19 cellular contexts compared by ENCODE assay signal in genomic region chr16:23534868-23535860, GRCh38. TPM values are rescaled to one million over a fixed set of nuclear protein-coding genes. Genes with fewer than 3 reads are reported as not detected.
DNase-seq lines count a peak whose midpoint lies in the region; ATAC-seq and TF ChIP-seq lines count a peak whose summit lies in the region.
"Had no signal": no experiment of that assay in that cellular context is flagged by ENCODE, and none has a peak within 500 bp of the region (broad histone marks: within the 10 kb centered on the region; RNA-seq: fewer than 3 reads in every experiment).

No MANE protein-coding gene starts in this region.

- H3K9ac ChIP-seq in IMR-90 (ENCODE audit: low read depth, low read length) = no peak overlapping the region

- TF ChIP-seq RAD21 in IMR-90 (IDR thresholded peaks at IDR 0.05; ENCODE audit: low read length) = no peak

- H3K23ac ChIP-seq in IMR-90 (ENCODE audit: low read depth, low read length) = no peak overlapping the region

- TF ChIP-seq CTCF in IMR-90 (conservative IDR thresholded peaks at IDR 0.05; ENCODE audit: low read depth, low read length) (no peak), GM10266 (IDR thresholded peaks at IDR 0.05; ENCODE audit: control insufficient read depth, insufficient read depth, low read depth, missing control alignments) (no peak), tibial artery (IDR thresholded peaks at IDR 0.05) (no peak)

- peaks cover 13% of the 10 kb centered on the region for H3K9me1 ChIP-seq in IMR-90 (ENCODE audit: insufficient read depth, low read length)

- no peak for TF ChIP-seq POLR2A in IMR-90 (IDR thresholded peaks at IDR 0.05; ENCODE audit: low read depth, low read length)

- H2BK15ac ChIP-seq in IMR-90 (ENCODE audit: low read depth, low read length) = no peak overlapping the region

- no peak overlapping the region for H4K5ac ChIP-seq in IMR-90 (ENCODE audit: low read depth, low read length)

- in situ Hi-C loops in IMR-90 (cut with MboI; ENCODE audit: low sequenced_read_pairs) = no loop called here

- 94% methylated on average over 9 of the region's 19 CpGs; no CpG with 5 or more reads in 1 of the 2 experiments for WGBS in IMR-90 (ENCODE audit: extremely low coverage in 2 of 2, insufficient read length in 1 of 2), 2 experiments

- peaks cover 11 to 28% of the 10 kb centered on the region in 2 experiments; a peak in 3 of 4 replicates for H3K79me1 ChIP-seq in IMR-90 (ENCODE audit: low read depth in 1 of 2, low read length in 2 of 2)

- intact Hi-C loops in IMR-90 (cut with micrococcal nuclease) (no loop called here), tibial artery (cut with DNase I; ENCODE audit: low total_unique reads) (no loop called here)

- H2BK120ac ChIP-seq in IMR-90 (ENCODE audit: low read depth, low read length) = no peak overlapping the region

- POLR2A ChIA-PET in IMR-90 (lab: Charles Lee; ENCODE audit: unreplicated experiment) = no interaction called here

- H3K27me3 ChIP-seq in IMR-90 (ENCODE audit: control insufficient read depth, insufficient read depth, low read length) (no peaks in the 10 kb centered on the region), tibial artery (no peaks in the 10 kb centered on the region)

- ATAC-seq in IMR-90 (ENCODE audit: low read depth) = peak; percentile 63

- H3K9me3 ChIP-seq in IMR-90 (ENCODE audit: control insufficient read depth, insufficient read depth, low read length) = no peaks in the 10 kb centered on the region
- no peaks in the 10 kb centered on the region for H3K9me3 ChIP-seq in tibial artery

- no TSS peak for BruUV-seq in IMR-90 (replicated peaks; lab: Mats Ljungman, UMichigan)

- H3K36me3 ChIP-seq in IMR-90 (ENCODE audit: control insufficient read depth, insufficient read depth, low read length) (peaks cover 38% of the 10 kb centered on the region), tibial artery (peaks cover 40 to 94% (median 67%) of the 10 kb centered on the region in 3 donors)

- no peak overlapping the region for H2AK9ac ChIP-seq in IMR-90 (replicated peaks; ENCODE audit: low read depth, low read length, poor library complexity)

- H3K4me3 ChIP-seq in IMR-90 (ENCODE audit: insufficient read depth, low read depth, low read length) = no peak overlapping the region
- H3K4me3 ChIP-seq in tibial artery = no peak overlapping the region

- no peak overlapping the region for H4K91ac ChIP-seq in IMR-90 (ENCODE audit: insufficient read depth, low read depth, low read length)

- H3K27ac ChIP-seq in IMR-90 (ENCODE audit: insufficient read depth, low read length) (no peak overlapping the region), tibial artery (no peak overlapping the region)

- H4K8ac ChIP-seq in IMR-90 (ENCODE audit: low read depth in 2 of 2, low read length in 2 of 2) = no peak overlapping the region

- no peaks in the 10 kb centered on the region; the same call in 1 of the 2 replicates for H4K20me1 ChIP-seq in IMR-90 (ENCODE audit: insufficient read depth, low read length)

- no peak overlapping the region for H2BK5ac ChIP-seq in IMR-90 (ENCODE audit: low read depth, low read length, poor library complexity, severe bottlenecking)

- no peak overlapping the region for H2BK20ac ChIP-seq in IMR-90 (ENCODE audit: low read depth, low read length)

- H3K4me1 ChIP-seq in IMR-90 (ENCODE audit: control insufficient read depth, insufficient read depth, low read length) = peaks cover 2% of the 10 kb centered on the region; the same call in 1 of the 2 replicates
- no peaks in the 10 kb centered on the region for H3K4me1 ChIP-seq in tibial artery

- dilution Hi-C loops in IMR-90 (cut with HindIII; ENCODE audit: low sequenced_read_pairs, unreplicated experiment) = no loop called here

- no peak overlapping the region for H3K4ac ChIP-seq in IMR-90 (ENCODE audit: low read depth, low read length)

- H3K56ac ChIP-seq in IMR-90 (ENCODE audit: extremely low read depth, insufficient read depth, low read length) = no peak overlapping the region

- H2AK5ac ChIP-seq in IMR-90 (ENCODE audit: low read depth, low read length) = no peak overlapping the region

- H3K18ac ChIP-seq in IMR-90 (ENCODE audit: low read depth, low read length) = no peak overlapping the region

- no peak overlapping the region for H3K14ac ChIP-seq in IMR-90 (replicated peaks; ENCODE audit: low read depth, low read length)

- CTCF ChIA-PET in IMR-90 (lab: Yijun Ruan, JAX) = interaction anchor here (0.6 kb wide), 1 partner anchor 104 kb away, joined by 4 read pairs; no protein-coding TSS in a partner anchor

- H2AFZ ChIP-seq in IMR-90 (replicated peaks; ENCODE audit: low read length, poor library complexity) = no peak overlapping the region

- H3K4me2 ChIP-seq in IMR-90 (ENCODE audit: low read depth, low read length) = no peak overlapping the region

- DNase-seq in AG08395 (ENCODE audit: low spot score) (peak; percentile 7), IMR-90 (peak; percentile 50), cerebellar cortex (ENCODE audit: low spot score) (peak; percentile 72), myocyte (ENCODE audit: low read depth) (peak; percentile 87), GM10266 (ENCODE audit: extremely low spot score) (no peak), NOMO-1 (lab: John Stamatoyannopoulos, UW; ENCODE audit: unreplicated experiment in 2 of 2) (no peak), NCI-H1694 (lab: John Stamatoyannopoulos, UW) (no peak), tibial artery (no peak)
- DNase-seq: DMS79 treated with DMSO at 0.1 percent for 48 hours, GDM1, HFFc6, Kasumi-1, MM.1S, NCI-H1105, NCI-H1694 treated with DMSO at 0.1 percent for 48 hours, NCI-H345, NCI-H526, OCI-M1, SIG-M5 had no signal

TF ChIP-seq in IMR-90, 13 proteins besides CTCF, POLR2A, EP300 and RAD21:
- no peak for TF ChIP-seq SMC3 (IDR thresholded peaks at IDR 0.05; ENCODE audit: low read depth, low read length)
- TF ChIP-seq CEBPB (IDR thresholded peaks at IDR 0.05; ENCODE audit: low read depth, low read length) = peak; percentile 71
- no peak for TF ChIP-seq CHD1 (IDR thresholded peaks at IDR 0.05; ENCODE audit: low read depth, low read length)
- no peak for TF ChIP-seq MAZ (IDR thresholded peaks at IDR 0.05; ENCODE audit: borderline replicate concordance, low read depth, low read length)

RNA-seq across cellular contexts. Expression of gene EARS2, which starts 22.0 kb away (rescaled TPM):
- total RNA-seq in IMR-90 (2012; rRNA removed) (23.3 and 28.1 TPM in 2 replicates), myocyte (37.5 and 50.0 TPM in 2 replicates)
- 37.7 and 37.8 TPM in 2 replicates for polyA plus RNA-seq in IMR-90 (2012; rRNA removed)
- polyA plus RNA-seq in IMR-90 (2012; cell fraction: cytosol; rRNA removed) = 11.8 and 19.7 TPM in 2 replicates
- polyA plus RNA-seq in IMR-90 (2012; cell fraction: nucleus; rRNA removed; ENCODE audit: low replicate concordance) = 32.3 and 45.8 TPM in 2 replicates
- polyA plus RNA-seq in myocyte (2012) = 25.8 TPM

RNA-seq across cellular contexts. Expression of gene UBFD1, which starts 22.4 kb away (rescaled TPM):
- total RNA-seq in IMR-90 (2012; rRNA removed) = 39.3 and 48.9 TPM in 2 replicates
- polyA plus RNA-seq in IMR-90 (2012; rRNA removed) = 48.4 and 55.0 TPM in 2 replicates
- polyA plus RNA-seq in IMR-90 (2012; cell fraction: cytosol; rRNA removed) = 29.3 and 70.8 TPM in 2 replicates
- polyA plus RNA-seq in IMR-90 (2012; cell fraction: nucleus; rRNA removed; ENCODE audit: low replicate concordance) = 68.5 and 100.0 TPM in 2 replicates
- 234 and 277 TPM in 2 replicates for total RNA-seq in myocyte
- polyA plus RNA-seq in myocyte (2012) = 63.2 TPM

RNA-seq across cellular contexts. Expression of gene GGA2, which starts 24.9 kb away (rescaled TPM):
- total RNA-seq in IMR-90 (2012; rRNA removed) = 16.5 and 23.9 TPM in 2 replicates
- polyA plus RNA-seq in IMR-90 (2012; rRNA removed) = 24.6 and 30.1 TPM in 2 replicates
- polyA plus RNA-seq in IMR-90 (2012; cell fraction: cytosol; rRNA removed) = 10.5 and 11.2 TPM in 2 replicates
- polyA plus RNA-seq in IMR-90 (2012; cell fraction: nucleus; rRNA removed; ENCODE audit: low replicate concordance) = 35.3 and 69.6 TPM in 2 replicates
- total RNA-seq in myocyte = 42.5 and 52.5 TPM in 2 replicates
- polyA plus RNA-seq in myocyte (2012) = 40.4 TPM

Comparison
In these comparisons a context has a peak if more than half of its experiments do, and no peak if none do; other contexts are left out.
1. DNase-seq: peak in AG08395 (single experiment), IMR-90 (single experiment), cerebellar cortex (single experiment) and myocyte (single experiment); none in GM10266 (single experiment), NOMO-1 (0 of 2), NCI-H1694 (single experiment) and tibial artery (0 of 2).